In the genomic region with DNA sequence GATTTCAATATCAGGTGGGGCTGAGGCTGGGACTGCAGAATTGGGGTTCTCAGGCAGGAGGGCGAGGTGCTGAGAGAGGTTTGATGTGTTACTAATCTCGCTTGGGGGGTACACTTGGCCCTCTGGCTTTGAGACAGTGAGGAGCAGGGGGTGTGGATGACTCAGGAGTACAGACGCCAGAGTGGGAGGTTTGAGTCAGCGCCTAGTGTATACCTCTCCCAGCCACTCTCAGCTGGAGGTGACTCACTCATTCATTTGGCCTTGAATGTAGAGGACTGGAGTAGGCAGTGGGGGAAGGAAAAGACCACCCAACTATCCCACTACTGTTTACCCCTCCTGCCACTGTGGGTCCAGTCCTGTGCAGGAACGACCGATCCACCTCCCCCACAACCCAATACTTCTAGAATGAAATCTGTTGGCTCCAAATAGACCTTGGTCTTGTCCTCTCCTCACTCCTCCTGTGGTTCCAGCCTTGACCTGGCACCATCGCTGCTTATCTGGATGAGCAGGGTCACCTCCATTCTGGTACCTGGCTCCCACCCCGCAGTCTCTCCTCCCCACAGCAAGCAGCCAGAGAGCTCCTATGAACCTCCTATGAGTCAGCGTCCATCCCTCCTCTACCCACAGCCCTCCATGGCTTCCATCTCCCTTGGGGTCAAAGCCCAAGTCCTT, we compare ENCODE assay signal across 12 cellular contexts. TPM values are rescaled to one million over a fixed set of nuclear protein-coding genes. Genes with fewer than 3 reads are reported as not detected.
DNase-seq lines count a peak whose midpoint lies in the region; ATAC-seq and TF ChIP-seq lines count a peak whose summit lies in the region.
"Had no signal": no experiment of that assay in that cellular context is flagged by ENCODE, and none has a peak within 500 bp of the region (broad histone marks: within the 10 kb centered on the region; RNA-seq: fewer than 3 reads in every experiment).

No MANE protein-coding gene starts in this region.

- 66 to 75% (median 69%) methylated on average over 9 of the region's 9 CpGs for WGBS in spleen, 5 donors

- TF ChIP-seq POLR2A in spleen (IDR thresholded peaks at IDR 0.05), result no peak

- no peaks in the 10 kb centered on the region for H3K36me3 ChIP-seq in spleen

- no peaks in the 10 kb centered on the region for H3K4me1 ChIP-seq in spleen

- DNase-seq in activated gamma-delta T cell treated with anti-CD3 and anti-CD28 coated beads, Interleukin-2, amount 50 U/mL, for 16 hours (ENCODE audit: low read depth), result peak; percentile 4
- DNase-seq in activated gamma-delta T cell treated with Interleukin-2 at 50 U/mL for 16 hours (no peak), mesothelial cell of epicardium (ENCODE audit: low spot score in 2 of 2, unreplicated experiment in 2 of 2) (no peak), stromal cell of bone marrow (ENCODE audit: low read depth) (peak; percentile 79), NCI-H1048 (lab: John Stamatoyannopoulos, UW) (no peak), spleen (no peak)
- DNase-seq: CD8-positive, alpha-beta T cell; central memory CD4-positive, alpha-beta T cell; NCI-H69 had no signal

- H3K9me3 ChIP-seq in spleen, result peaks cover 0 to 8% (median 0%) of the 10 kb centered on the region in 8 donors

- ATAC-seq in HG02885 (IDR thresholded peaks at IDR 0.05; ENCODE audit: poor library complexity, unreplicated experiment), result no peak
- ATAC-seq: CD8-positive, alpha-beta T cell had no signal

- peaks cover 13% of the 10 kb centered on the region for H3K4me1 Mint-ChIP-seq in activated naive CD4-positive, alpha-beta T cell treated with anti-CD3 and anti-CD28 coated beads, Interleukin-2, amount 50 U/mL, for 24 hours
- no peaks in the 10 kb centered on the region for H3K4me1 Mint-ChIP-seq in mesothelial cell of epicardium

- peaks cover 0 to 64% (median 24%) of the 10 kb centered on the region in 7 donors for H3K27me3 ChIP-seq in spleen (replicated peaks in 1 of 7)

- intact Hi-C loops in spleen (cut with DNase I; ENCODE audit: low total_unique reads), result no loop called here

- TF ChIP-seq CTCF in mesothelial cell of epicardium (IDR thresholded peaks at IDR 0.05; ENCODE audit: unreplicated experiment) (no peak), spleen (IDR thresholded peaks at IDR 0.05 in 8 of 11, conservative IDR thresholded peaks at IDR 0.05 in 3 of 11) (no peak)

- H3K27ac Mint-ChIP-seq in activated naive CD4-positive, alpha-beta T cell treated with anti-CD3 and anti-CD28 coated beads, Interleukin-2, amount 50 U/mL, for 24 hours, result no peak overlapping the region
- no peak overlapping the region for H3K27ac Mint-ChIP-seq in mesothelial cell of epicardium
- H3K27ac Mint-ChIP-seq: CD8-positive, alpha-beta T cell had no signal

- H3K9me3 Mint-ChIP-seq in activated naive CD4-positive, alpha-beta T cell treated with anti-CD3 and anti-CD28 coated beads, Interleukin-2, amount 50 U/mL, for 24 hours, result no peaks in the 10 kb centered on the region
- peaks cover 6% of the 10 kb centered on the region for H3K9me3 Mint-ChIP-seq in mesothelial cell of epicardium
- H3K9me3 Mint-ChIP-seq: CD8-positive, alpha-beta T cell had no signal

- H3K36me3 Mint-ChIP-seq in activated naive CD4-positive, alpha-beta T cell treated with anti-CD3 and anti-CD28 coated beads, Interleukin-2, amount 50 U/mL, for 24 hours, result no peaks in the 10 kb centered on the region
- no peaks in the 10 kb centered on the region for H3K36me3 Mint-ChIP-seq in mesothelial cell of epicardium
- H3K36me3 Mint-ChIP-seq: CD8-positive, alpha-beta T cell had no signal

- H3K4me3 Mint-ChIP-seq in activated naive CD4-positive, alpha-beta T cell treated with anti-CD3 and anti-CD28 coated beads, Interleukin-2, amount 50 U/mL, for 24 hours, result peak overlapping the region; percentile 36
- H3K4me3 Mint-ChIP-seq in mesothelial cell of epicardium, result peak overlapping the region; percentile 37
- H3K4me3 Mint-ChIP-seq: CD8-positive, alpha-beta T cell had no signal

- peaks cover 14% of the 10 kb centered on the region for H3K27me3 Mint-ChIP-seq in activated naive CD4-positive, alpha-beta T cell treated with anti-CD3 and anti-CD28 coated beads, Interleukin-2, amount 50 U/mL, for 24 hours
- peaks cover 60% of the 10 kb centered on the region for H3K27me3 Mint-ChIP-seq in mesothelial cell of epicardium (ENCODE audit: low read depth)

- H3K27ac ChIP-seq in spleen, result no peak overlapping the region

- no peak overlapping the region for H3K4me3 ChIP-seq in spleen

RNA-seq across cellular contexts. Expression of gene ZNRF4, which starts 20.1 kb away (rescaled TPM):
- not detected in 3 replicates for total RNA-seq in mesothelial cell of epicardium
- not detected for total RNA-seq in spleen
- polyA plus RNA-seq in spleen, result not detected
- total RNA-seq: CD8-positive, alpha-beta T cell; myocyte had no signal

Comparison
In these comparisons a context has a peak if more than half of its experiments do, and no peak if none do; other contexts are left out.
1. DNase-seq: peak in activated gamma-delta T cell treated with anti-CD3 and anti-CD28 coated beads, Interleukin-2, amount 50 U/mL, for 16 hours (single experiment) and stromal cell of bone marrow (single experiment); none in activated gamma-delta T cell treated with Interleukin-2 at 50 U/mL for 16 hours (single experiment), mesothelial cell of epicardium (0 of 2), NCI-H1048 (single experiment) and spleen (single experiment).